In the genomic region with DNA sequence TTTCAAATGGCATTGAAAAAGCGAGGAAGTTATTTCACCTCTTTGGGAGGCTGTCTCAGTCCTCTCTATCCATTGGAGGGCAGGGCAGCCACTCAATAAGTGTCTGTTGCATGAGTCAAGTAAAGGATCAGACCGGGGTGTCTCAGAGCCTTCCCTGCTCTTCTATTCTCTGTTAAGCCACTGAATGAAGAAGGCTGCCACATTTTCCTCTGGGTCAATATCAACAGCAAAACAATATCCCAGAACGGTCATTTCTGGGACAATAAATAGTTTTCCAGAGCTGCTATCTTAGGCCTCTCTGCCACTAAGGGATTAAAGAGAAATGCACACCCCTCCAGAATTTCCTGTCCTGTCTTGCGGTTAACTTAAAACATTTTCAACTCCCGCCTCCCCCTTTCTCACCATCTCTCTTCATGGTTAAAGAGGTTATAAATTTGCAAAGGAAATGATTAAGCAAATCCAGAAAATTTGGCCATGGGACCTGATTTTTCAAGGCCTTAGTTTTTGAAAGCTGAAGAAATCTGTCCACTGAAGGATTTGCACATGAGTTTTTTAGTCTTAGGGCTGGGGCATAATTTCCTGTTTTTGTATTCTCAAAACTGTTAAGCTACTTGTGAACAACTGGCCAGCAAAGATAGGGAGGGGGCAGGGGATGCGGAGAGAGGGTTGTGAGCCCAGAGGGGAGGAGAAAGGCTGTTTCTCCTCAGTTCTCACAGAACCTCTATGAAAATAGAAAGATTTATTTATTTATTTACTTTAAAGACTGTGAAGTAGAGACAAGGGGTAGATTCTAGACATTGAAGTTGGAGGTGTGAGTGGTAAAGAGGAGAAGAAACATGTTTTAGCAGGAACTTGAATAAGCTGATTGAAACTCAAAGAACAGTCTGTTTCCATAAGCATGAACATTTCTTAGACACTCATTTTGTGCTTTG, we compare ENCODE assay signal across 8 cellular contexts.
A peak's percentile ranks its signal among the peaks of the same experiment; 100 is the strongest.
DNase-seq lines count a peak whose midpoint lies in the region; ATAC-seq, FAIRE-seq and TF ChIP-seq lines count a peak whose summit lies in the region.

No MANE protein-coding gene starts in this region.

- intact Hi-C loops in esophagus squamous epithelium (cut with DNase I), result loop anchor here (10.0 kb wide), 1 partner anchor 290 kb away; no protein-coding TSS in a partner anchor

- no peak for DNase-seq in GM18507 (ENCODE audit: extremely low spot score, insufficient read length, low read depth)
- no peak for DNase-seq in SK-N-SH
- no peak for DNase-seq in esophagus squamous epithelium (lab: John Stamatoyannopoulos, UW)
- no peak for DNase-seq in effector memory CD4-positive, alpha-beta T cell
- DNase-seq in NCI-H2171 (lab: John Stamatoyannopoulos, UW), result no peak
- no peak for DNase-seq in SK-N-DZ (ENCODE audit: low spot score)

- no peaks in the 10 kb centered on the region for H3K79me2 ChIP-seq in SK-N-SH (ENCODE audit: insufficient read depth)
- H3K79me2 ChIP-seq in parathyroid adenoma, result no peaks in the 10 kb centered on the region

- no peak overlapping the region for H3K4me3 ChIP-seq in SK-N-SH (ENCODE audit: low read depth in 2 of 2, low read length in 1 of 2)
- H3K4me3 ChIP-seq in esophagus squamous epithelium, result no peak overlapping the region
- H3K4me3 ChIP-seq in parathyroid adenoma (ENCODE audit: low read depth, low read length), result no peak overlapping the region
- no peak overlapping the region for H3K4me3 ChIP-seq in effector memory CD4-positive, alpha-beta T cell (ENCODE audit: insufficient read depth, low read depth, low read length, poor library complexity, severe bottlenecking)

- CTCF ChIA-PET in SK-N-SH (lab: Yijun Ruan, JAX), result interaction anchor here (0.6 to 3.1 kb wide), 12 partner anchors 10 to 1131 kb away, joined by 3 to 12 read pairs (median 4); no protein-coding TSS in a partner anchor

- H3F3A ChIP-seq in SK-N-SH (replicated peaks; ENCODE audit: insufficient read depth), result peaks cover 15% of the 10 kb centered on the region

- H3K4me1 ChIP-seq in SK-N-SH (ENCODE audit: control insufficient read depth in 1 of 2, insufficient read depth in 2 of 2, low read depth in 1 of 2, low read length in 1 of 2), result peaks cover 0 to 23% of the 10 kb centered on the region in 2 experiments; a peak in 3 of 4 replicates
- H3K4me1 ChIP-seq in esophagus squamous epithelium, result peaks cover 6 to 39% (median 13%) of the 10 kb centered on the region in 3 donors
- peaks cover 9% of the 10 kb centered on the region for H3K4me1 ChIP-seq in parathyroid adenoma
- H3K4me1 ChIP-seq in effector memory CD4-positive, alpha-beta T cell (ENCODE audit: control insufficient read depth, insufficient read depth, low read length, poor library complexity, severe bottlenecking), result peaks cover 20% of the 10 kb centered on the region

- TF ChIP-seq RAD21 in SK-N-SH (IDR thresholded peaks at IDR 0.05; ENCODE audit: low read length), result no peak

- POLR2A ChIA-PET in SK-N-SH (lab: Yijun Ruan, JAX), result no interaction called here

- H3K27ac ChIP-seq in SK-N-SH (ENCODE audit: low read depth in 2 of 2, low read length in 1 of 2) (peak overlapping the region in 1 of 2 experiments; percentile 33; a peak in 2 of 4 replicates), esophagus squamous epithelium (peak overlapping the region in 3 of 4 donors; percentile 50 to 75 (median 73)), parathyroid adenoma (peak overlapping the region; percentile 26)
- H3K27ac ChIP-seq in effector memory CD4-positive, alpha-beta T cell (ENCODE audit: insufficient read depth, low read length, poor library complexity, severe bottlenecking), result no peak overlapping the region

- 84% methylated on average over 6 of the region's 6 CpGs for WGBS in SK-N-SH (ENCODE audit: low lambda C conversion rate)
- WGBS in esophagus squamous epithelium, 2 donors, result 45 to 48% methylated on average over 6 of the region's 6 CpGs

- H3K9me3 ChIP-seq in SK-N-SH (no peaks in the 10 kb centered on the region), esophagus squamous epithelium (no peaks in the 10 kb centered on the region), parathyroid adenoma (ENCODE audit: control insufficient read depth, low read length) (no peaks in the 10 kb centered on the region)
- H3K9me3 ChIP-seq in effector memory CD4-positive, alpha-beta T cell (ENCODE audit: control insufficient read depth, low read length), result no peaks in the 10 kb centered on the region

- no peak for TF ChIP-seq EP300 in SK-N-SH (IDR thresholded peaks at IDR 0.05; ENCODE audit: borderline replicate concordance in 1 of 2, low read depth in 1 of 2, low read length in 1 of 2)

- TF ChIP-seq CTCF in SK-N-SH (IDR thresholded peaks at IDR 0.05) (no peak), esophagus squamous epithelium (IDR thresholded peaks at IDR 0.05) (no peak), parathyroid adenoma (IDR thresholded peaks at IDR 0.05) (no peak)

- ATAC-seq in HG02884 (IDR thresholded peaks at IDR 0.05; ENCODE audit: unreplicated experiment), result peak; percentile 33

- H3K27me3 ChIP-seq in SK-N-SH (ENCODE audit: insufficient read depth), result no peaks in the 10 kb centered on the region
- H3K27me3 ChIP-seq in esophagus squamous epithelium, result no peaks in the 10 kb centered on the region
- no peaks in the 10 kb centered on the region for H3K27me3 ChIP-seq in parathyroid adenoma (ENCODE audit: control insufficient read depth, insufficient read depth, low read length)
- no peaks in the 10 kb centered on the region for H3K27me3 ChIP-seq in effector memory CD4-positive, alpha-beta T cell (replicated peaks; ENCODE audit: control insufficient read depth, insufficient read depth, low read length, poor library complexity, severe bottlenecking)

- H4K20me1 ChIP-seq in SK-N-SH (ENCODE audit: insufficient read depth), result no peaks in the 10 kb centered on the region

- H3K36me3 ChIP-seq in SK-N-SH (replicated peaks in 1 of 2; ENCODE audit: control insufficient read depth in 1 of 2, insufficient read depth in 2 of 2, low read length in 1 of 2) (no peaks in the 10 kb centered on the region), esophagus squamous epithelium (no peaks in the 10 kb centered on the region), parathyroid adenoma (ENCODE audit: control insufficient read depth, insufficient read depth, low read length) (no peaks in the 10 kb centered on the region)
- no peaks in the 10 kb centered on the region for H3K36me3 ChIP-seq in effector memory CD4-positive, alpha-beta T cell (ENCODE audit: control insufficient read depth, insufficient read depth, low read length)

- peak in 1 of 4 donors; percentile 6 for TF ChIP-seq POLR2A in esophagus squamous epithelium (IDR thresholded peaks at IDR 0.05)

- no peak overlapping the region for H3K4me2 ChIP-seq in SK-N-SH
- H3K4me2 ChIP-seq in parathyroid adenoma (ENCODE audit: low read length), result no peak overlapping the region

- peak; percentile 61 for FAIRE-seq in GM18507 (lab: Jason Lieb, UNC)

- H3K9ac ChIP-seq in SK-N-SH (peak overlapping the region; percentile 27; the same call in 1 of the 2 replicates), parathyroid adenoma (no peak overlapping the region)

- H2AFZ ChIP-seq in SK-N-SH (ENCODE audit: low read depth) (0 out of 2 replicates have a peak overlapping the region, but pooled peaks have one; percentile 62), parathyroid adenoma (peak overlapping the region; percentile 33)

- no peaks in the 10 kb centered on the region for H3K9me2 ChIP-seq in SK-N-SH

TF ChIP-seq in SK-N-SH, 30 proteins besides CTCF, POLR2A, EP300 and RAD21:
- TF ChIP-seq, protein P1, sequence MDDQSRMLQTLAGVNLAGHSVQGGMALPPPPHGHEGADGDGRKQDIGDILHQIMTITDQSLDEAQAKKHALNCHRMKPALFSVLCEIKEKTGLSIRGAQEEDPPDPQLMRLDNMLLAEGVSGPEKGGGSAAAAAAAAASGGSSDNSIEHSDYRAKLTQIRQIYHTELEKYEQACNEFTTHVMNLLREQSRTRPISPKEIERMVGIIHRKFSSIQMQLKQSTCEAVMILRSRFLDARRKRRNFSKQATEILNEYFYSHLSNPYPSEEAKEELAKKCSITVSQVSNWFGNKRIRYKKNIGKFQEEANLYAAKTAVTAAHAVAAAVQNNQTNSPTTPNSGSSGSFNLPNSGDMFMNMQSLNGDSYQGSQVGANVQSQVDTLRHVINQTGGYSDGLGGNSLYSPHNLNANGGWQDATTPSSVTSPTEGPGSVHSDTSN (IDR thresholded peaks at IDR 0.05), result peak; percentile 93
- TF ChIP-seq MXI1 (IDR thresholded peaks at IDR 0.05; ENCODE audit: low read depth, low read length), result no peak
